ENCODE assay signal across 8 cellular contexts in the genomic region with DNA sequence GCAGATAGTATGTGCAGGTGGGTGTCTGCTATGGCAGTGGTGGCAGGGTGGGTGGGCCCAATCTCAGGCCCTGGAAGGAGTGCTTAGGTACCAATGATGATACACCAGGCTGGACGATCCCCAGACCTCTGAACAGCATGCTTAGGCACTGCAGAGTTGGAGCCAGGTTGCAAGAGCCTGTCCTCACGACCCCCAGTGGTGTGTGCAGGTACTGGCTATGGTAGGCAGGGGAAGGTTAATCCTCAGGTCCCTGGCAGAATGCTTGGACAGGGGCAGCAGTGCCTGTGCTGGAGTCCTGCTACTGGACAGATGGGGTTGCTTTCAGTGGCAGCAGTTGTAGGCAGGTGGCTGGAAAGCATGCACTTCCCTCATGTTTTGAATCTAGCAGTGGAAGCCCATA.
DNase-seq lines count a peak whose midpoint lies in the region; ATAC-seq and TF ChIP-seq lines count a peak whose summit lies in the region.

No MANE protein-coding gene starts in this region.

- no peak overlapping the region for H3K4me3 ChIP-seq in kidney epithelial cell (ENCODE audit: low read depth, low read length)
- H3K4me3 ChIP-seq in ovary: no peak overlapping the region

- peak; percentile 42 for DNase-seq in OCI-M1 (lab: John Stamatoyannopoulos, UW)
- DNase-seq in kidney epithelial cell (ENCODE audit: low read depth): no peak
- no peak for DNase-seq in activated gamma-delta T cell (lab: John Stamatoyannopoulos, UW)
- no peak for DNase-seq in hepatic stellate cell (ENCODE audit: low spot score)
- DNase-seq in ovary: no peak

- intact Hi-C loops in ovary (cut with DNase I): no loop called here

- H3K36me3 ChIP-seq in kidney epithelial cell (ENCODE audit: control insufficient read depth, insufficient read depth, low read length) (no peaks in the 10 kb centered on the region), ovary (no peaks in the 10 kb centered on the region)

- 30 to 57% (median 50%) methylated on average over 2 of the region's 2 CpGs for WGBS in ovary, 3 donors

- H3K27ac ChIP-seq in ovary: no peak overlapping the region

- no peak for TF ChIP-seq EP300 in ovary (IDR thresholded peaks at IDR 0.05)

- H3K4me1 ChIP-seq in ovary (ENCODE audit: insufficient read depth): no peaks in the 10 kb centered on the region

- TF ChIP-seq POLR2A in ovary (IDR thresholded peaks at IDR 0.05): no peak

- no peaks in the 10 kb centered on the region for H3K9me3 ChIP-seq in ovary

- peak; percentile 46 for ATAC-seq in GM21619 (IDR thresholded peaks at IDR 0.05; ENCODE audit: unreplicated experiment)
- no peak for ATAC-seq in GM21528 (IDR thresholded peaks at IDR 0.05; ENCODE audit: low FRiP score, unreplicated experiment)

- peak; percentile 60; the same call in 2 of the 3 replicates for TF ChIP-seq CTCF in GM12872 (IDR thresholded peaks at IDR 0.05; ENCODE audit: insufficient read depth, low read depth, low read length)
- peak; percentile 15 for TF ChIP-seq CTCF in kidney epithelial cell (IDR thresholded peaks at IDR 0.05; ENCODE audit: insufficient read depth, low read length, poor library complexity, severe bottlenecking)
- no peak for TF ChIP-seq CTCF in ovary (IDR thresholded peaks at IDR 0.05)

- H3K27me3 ChIP-seq in kidney epithelial cell (ENCODE audit: control insufficient read depth, insufficient read depth, low read length) (no peaks in the 10 kb centered on the region), ovary (no peaks in the 10 kb centered on the region)

Comparison
In these comparisons a context has a peak if more than half of its experiments do, and no peak if none do; other contexts are left out.
1. CTCF ChIP-seq: peak in GM12872 (single experiment) and kidney epithelial cell (single experiment); none in ovary (0 of 3).